Comparison of ENCODE assay signal across 12 cellular contexts in genomic region chr17:78884876-78885667, GRCh38. TPM values are rescaled to one million over a fixed set of nuclear protein-coding genes. Genes with fewer than 3 reads are reported as not detected.
DNase-seq lines count a peak whose midpoint lies in the region; ATAC-seq, FAIRE-seq and TF ChIP-seq lines count a peak whose summit lies in the region.
"Had no signal": no experiment of that assay in that cellular context is flagged by ENCODE, and none has a peak within 500 bp of the region (broad histone marks: within the 10 kb centered on the region; RNA-seq: fewer than 3 reads in every experiment).

No MANE protein-coding gene starts in this region.

- TF ChIP-seq RAD21 in A549 (conservative IDR thresholded peaks at IDR 0.05 in 1 of 2, IDR thresholded peaks at IDR 0.05 in 1 of 2): no peak

- peaks cover 1% of the 10 kb centered on the region for H3K9me3 Mint-ChIP-seq in glutamatergic neuron (ENCODE audit: unreplicated experiment)
- no peaks in the 10 kb centered on the region for H3K9me3 Mint-ChIP-seq in progenitor cell of endocrine pancreas (ENCODE audit: low read depth)
- H3K9me3 Mint-ChIP-seq in activated naive CD8-positive, alpha-beta T cell treated with anti-CD3 and anti-CD28 coated beads for 36 hours: no peaks in the 10 kb centered on the region

- 96% methylated on average over 24 of the region's 24 CpGs for WGBS in A549 (ENCODE audit: missing lambda C conversion rate)

- H3K27ac ChIP-seq in A549 (peak overlapping the region; percentile 86 to 91), RWPE1 (peak overlapping the region; percentile 100)

- TF ChIP-seq POLR2A in A549 (IDR thresholded peaks at IDR 0.05; ENCODE audit: low read length): no peak

- H3K9me3 ChIP-seq in A549: no peaks in the 10 kb centered on the region

- H3K27me3 Mint-ChIP-seq in glutamatergic neuron (ENCODE audit: unreplicated experiment) (peaks cover 8% of the 10 kb centered on the region), progenitor cell of endocrine pancreas (no peaks in the 10 kb centered on the region)
- H3K27me3 Mint-ChIP-seq in activated naive CD8-positive, alpha-beta T cell treated with anti-CD3 and anti-CD28 coated beads for 36 hours: peaks cover 5% of the 10 kb centered on the region
- H3K27me3 Mint-ChIP-seq: activated CD4-positive, alpha-beta T cell treated with anti-CD3 and anti-CD28 coated beads for 36 hours had no signal

- TF ChIP-seq CTCF in A549 (IDR thresholded peaks at IDR 0.05) (no peak), RWPE1 (conservative IDR thresholded peaks at IDR 0.05; ENCODE audit: low read depth) (no peak), glutamatergic neuron (IDR thresholded peaks at IDR 0.05; ENCODE audit: partially characterized antibody, unreplicated experiment) (no peak), progenitor cell of endocrine pancreas (IDR thresholded peaks at IDR 0.05; ENCODE audit: unreplicated experiment) (no peak)

- peak overlapping the region; percentile 84 for H3K4me2 ChIP-seq in A549

- TF ChIP-seq EP300 in A549 (IDR thresholded peaks at IDR 0.05): no peak

- H3K4me1 Mint-ChIP-seq in glutamatergic neuron (ENCODE audit: low read depth, unreplicated experiment) (peaks cover 25% of the 10 kb centered on the region), progenitor cell of endocrine pancreas (ENCODE audit: low read depth) (peaks cover 16% of the 10 kb centered on the region)
- peaks cover 28% of the 10 kb centered on the region for H3K4me1 Mint-ChIP-seq in activated naive CD8-positive, alpha-beta T cell treated with anti-CD3 and anti-CD28 coated beads for 36 hours

- no peak overlapping the region for H3K4me3 Mint-ChIP-seq in glutamatergic neuron (ENCODE audit: unreplicated experiment)
- H3K4me3 Mint-ChIP-seq in progenitor cell of endocrine pancreas (ENCODE audit: low read depth): no peak overlapping the region
- H3K4me3 Mint-ChIP-seq in activated naive CD8-positive, alpha-beta T cell treated with anti-CD3 and anti-CD28 coated beads for 36 hours: no peak overlapping the region
- H3K4me3 Mint-ChIP-seq: activated CD4-positive, alpha-beta T cell treated with anti-CD3 and anti-CD28 coated beads for 36 hours had no signal

- no peak for ATAC-seq in A549
- ATAC-seq: activated CD4-positive, alpha-beta T cell treated with anti-CD3 and anti-CD28 coated beads for 36 hours had no signal

- POLR2A ChIA-PET in A549 (lab: Yijun Ruan, JAX) (no interaction called here), RWPE1 (lab: Yijun Ruan, JAX; ENCODE audit: low non-redundant PET) (interaction anchor here (0.5 to 0.7 kb wide), 2 partner anchors 16 to 48 kb away, joined by 3 read pairs; no protein-coding TSS in a partner anchor)

- DNase-seq in A549 (ENCODE audit: low read depth in 1 of 2, low spot score in 1 of 2) (no peak), RWPE1 (ENCODE audit: low spot score) (no peak), glutamatergic neuron (no peak), progenitor cell of endocrine pancreas (ENCODE audit: low spot score, unreplicated experiment) (no peak), AG20443 (ENCODE audit: low spot score) (no peak), NCI-H446 (lab: John Stamatoyannopoulos, UW) (no peak)
- no peak for DNase-seq in activated CD4-positive, alpha-beta T cell treated with anti-CD3 and anti-CD28 coated beads, Interleukin-2, amount 50 U/mL, for 4 hours
- DNase-seq in activated naive CD8-positive, alpha-beta T cell treated with anti-CD3 and anti-CD28 coated beads for 36 hours: no peak
- DNase-seq: activated CD4-positive, alpha-beta T cell treated with anti-CD3 and anti-CD28 coated beads for 36 hours; NCI-H1092 treated with DMSO at 0.1 percent for 48 hours; NCI-H524; SW 1271 had no signal

- no peak for FAIRE-seq in A549 (lab: Jason Lieb, UNC)

- CTCF ChIA-PET in A549 (lab: Yijun Ruan, JAX): interaction anchor here (1.2 to 5.1 kb wide), 7 partner anchors 7 to 197 kb away, joined by 3 to 41 read pairs (median 5); no protein-coding TSS in a partner anchor
- CTCF ChIA-PET in RWPE1 (lab: Yijun Ruan, JAX): no interaction called here

- peaks cover 47% of the 10 kb centered on the region for H3K4me1 ChIP-seq in A549

- H3K36me3 Mint-ChIP-seq in glutamatergic neuron (ENCODE audit: unreplicated experiment): no peaks in the 10 kb centered on the region
- no peaks in the 10 kb centered on the region for H3K36me3 Mint-ChIP-seq in progenitor cell of endocrine pancreas (ENCODE audit: insufficient read depth)
- no peaks in the 10 kb centered on the region for H3K36me3 Mint-ChIP-seq in activated naive CD8-positive, alpha-beta T cell treated with anti-CD3 and anti-CD28 coated beads for 36 hours

- H3K27ac Mint-ChIP-seq in glutamatergic neuron (ENCODE audit: unreplicated experiment) (peak overlapping the region; percentile 33), progenitor cell of endocrine pancreas (peak overlapping the region; percentile 88)
- no peak overlapping the region for H3K27ac Mint-ChIP-seq in activated naive CD8-positive, alpha-beta T cell treated with anti-CD3 and anti-CD28 coated beads for 36 hours
- H3K27ac Mint-ChIP-seq: activated CD4-positive, alpha-beta T cell treated with anti-CD3 and anti-CD28 coated beads for 36 hours had no signal

- no peak overlapping the region for H3K4me3 ChIP-seq in A549

TF ChIP-seq in A549, 52 proteins besides CTCF, POLR2A, EP300 and RAD21:
- no peak for TF ChIP-seq GATA3 (IDR thresholded peaks at IDR 0.05; ENCODE audit: borderline replicate concordance)
- peak; percentile 75 for TF ChIP-seq MAFK (IDR thresholded peaks at IDR 0.05; ENCODE audit: partially characterized antibody)

RNA-seq across cellular contexts. Expression of gene CEP295NL, which starts 17.9 kb away (rescaled TPM):
- polyA plus RNA-seq in A549 (2011; rRNA removed): 0.09 and 0.10 TPM in 2 replicates
- polyA plus RNA-seq in A549 (2012; cell fraction: cytosol; rRNA removed): 0.03 and 0.05 TPM in 2 replicates
- 0.36 and 0.43 TPM in 2 replicates for polyA plus RNA-seq in A549 (2012; cell fraction: nucleus; rRNA removed)
- polyA plus RNA-seq in A549 (2017; fragmentation: RNase III; extraction: RNeasy Plus Mini Kit Qiagen cat#74134 plus additional on column Dnase treatment): 0.13 to 0.34 TPM (median 0.29 TPM) in 3 replicates
- 0.37 and 0.63 TPM in 2 replicates for polyA minus RNA-seq in A549 (2011; rRNA and poly(A)+ RNA removed)
- 6.4 TPM for total RNA-seq in glutamatergic neuron (ENCODE audit: unreplicated experiment)
- 2.3 and 2.6 TPM in 2 replicates for total RNA-seq in progenitor cell of endocrine pancreas
- total RNA-seq in activated naive CD8-positive, alpha-beta T cell treated with anti-CD3 and anti-CD28 coated beads for 36 hours: under 1 TPM in 1 of 2 experiments, not detected in 1; 0.19 TPM
- total RNA-seq: activated CD4-positive, alpha-beta T cell treated with anti-CD3 and anti-CD28 coated beads for 36 hours had no signal

RNA-seq across cellular contexts. Expression of gene TIMP2, which starts 40.1 kb away (rescaled TPM):
- polyA plus RNA-seq in A549 (2011; rRNA removed) (68.1 and 77.8 TPM in 2 replicates), A549 (2017; fragmentation: RNase III; extraction: RNeasy Plus Mini Kit Qiagen cat#74134 plus additional on column Dnase treatment) (140 to 170 TPM (median 166 TPM) in 3 replicates)
- 91.7 and 124 TPM in 2 replicates for polyA plus RNA-seq in A549 (2012; cell fraction: cytosol; rRNA removed)
- 128 and 136 TPM in 2 replicates for polyA plus RNA-seq in A549 (2012; cell fraction: nucleus; rRNA removed)
- 46.2 and 57.5 TPM in 2 replicates for polyA minus RNA-seq in A549 (2011; rRNA and poly(A)+ RNA removed)
- total RNA-seq in glutamatergic neuron (ENCODE audit: unreplicated experiment) (121 TPM), progenitor cell of endocrine pancreas (50.9 and 51.4 TPM in 2 replicates)
- total RNA-seq in activated naive CD8-positive, alpha-beta T cell treated with anti-CD3 and anti-CD28 coated beads for 36 hours: 1 to 10 TPM; 1.2 to 1.3 TPM

RNA-seq across cellular contexts. Expression of gene USP36, which starts 44.5 kb away (rescaled TPM):
- polyA plus RNA-seq in A549 (2011; rRNA removed) (49.0 and 59.0 TPM in 2 replicates), A549 (2017; fragmentation: RNase III; extraction: RNeasy Plus Mini Kit Qiagen cat#74134 plus additional on column Dnase treatment) (40.7 to 43.8 TPM (median 41.1 TPM) in 3 replicates)
- 41.6 and 47.2 TPM in 2 replicates for polyA plus RNA-seq in A549 (2012; cell fraction: cytosol; rRNA removed)
- 118 and 157 TPM in 2 replicates for polyA plus RNA-seq in A549 (2012; cell fraction: nucleus; rRNA removed)
- polyA minus RNA-seq in A549 (2011; rRNA and poly(A)+ RNA removed): 79.8 and 90.9 TPM in 2 replicates
- total RNA-seq in glutamatergic neuron (ENCODE audit: unreplicated experiment) (45.3 TPM), progenitor cell of endocrine pancreas (54.1 and 54.9 TPM in 2 replicates)
- total RNA-seq in activated naive CD8-positive, alpha-beta T cell treated with anti-CD3 and anti-CD28 coated beads for 36 hours: 100 to 1,000 TPM; 126 to 128 TPM

Comparison
In these comparisons a context has a peak if more than half of its experiments do, and no peak if none do; other contexts are left out.
1. RNA of gene TIMP2, which starts 40.1 kb away (total RNA-seq): 121 TPM in glutamatergic neuron (single experiment) and 50.9 to 51.4 TPM in progenitor cell of endocrine pancreas; 1.2 to 1.3 TPM in activated naive CD8-positive, alpha-beta T cell treated with anti-CD3 and anti-CD28 coated beads for 36 hours; every median in the first group is over 10 times any median in the second.